Comparison of ENCODE assay signal across 4 cellular contexts in genomic region chr4:143849296-143849695, GRCh38. TPM values are rescaled to one million over a fixed set of nuclear protein-coding genes. Genes with fewer than 3 reads are reported as not detected.
"Had no signal": no experiment of that assay in that cellular context is flagged by ENCODE, and none has a peak within 500 bp of the region (broad histone marks: within the 10 kb centered on the region; RNA-seq: fewer than 3 reads in every experiment).

No MANE protein-coding gene starts in this region.

RNA-seq across cellular contexts. Expression of gene GYPE, which starts 56.1 kb away (rescaled TPM):
- total RNA-seq: H4, H7, HepG2, HT1080 had no signal
- polyA plus RNA-seq: HepG2 had no signal
